ENCODE assay signal across 11 cellular contexts in genomic region chr10:79090134-79090803, GRCh38. TPM values are rescaled to one million over a fixed set of nuclear protein-coding genes. Genes with fewer than 3 reads are reported as not detected.
DNase-seq lines count a peak whose midpoint lies in the region; ATAC-seq, FAIRE-seq and TF ChIP-seq lines count a peak whose summit lies in the region.
"Had no signal": no experiment of that assay in that cellular context is flagged by ENCODE, and none has a peak within 500 bp of the region (broad histone marks: within the 10 kb centered on the region; RNA-seq: fewer than 3 reads in every experiment).

No MANE protein-coding gene starts in this region.

- H3K4me1 ChIP-seq in GM12878 (ENCODE audit: control insufficient read depth, insufficient read depth, low read length), result peaks cover 21% of the 10 kb centered on the region
- H3K4me1 ChIP-seq in HAP-1, result no peaks in the 10 kb centered on the region; the same call in 1 of the 2 replicates

- H3K27me3 ChIP-seq in GM12878 (replicated peaks in 1 of 2; ENCODE audit: control insufficient read depth in 2 of 2, insufficient read depth in 2 of 2, low read length in 1 of 2), result peaks cover 0 to 2% of the 10 kb centered on the region in 2 experiments; a peak in 1 of 4 replicates
- no peaks in the 10 kb centered on the region for H3K27me3 ChIP-seq in HAP-1 (ENCODE audit: low read depth)

- FAIRE-seq in GM12878 (lab: Jason Lieb, UNC), result no peak
- FAIRE-seq: bronchial epithelial cell had no signal

- no peaks in the 10 kb centered on the region for H3K79me2 ChIP-seq in GM12878 (ENCODE audit: control insufficient read depth, insufficient read depth, low read length)

- H3K4me2 ChIP-seq in GM12878 (ENCODE audit: control insufficient read depth, insufficient read depth), result no peak overlapping the region; the same call in 1 of the 2 replicates

- no peaks in the 10 kb centered on the region for H3K27me3 Mint-ChIP-seq in stimulated activated naive CD8-positive, alpha-beta T cell treated with anti-CD3 and anti-CD28 coated beads, Interleukin-15, amount 100 ng/mL, for 72 hours

- H4K20me1 ChIP-seq in GM12878 (ENCODE audit: control insufficient read depth, insufficient read depth), result no peaks in the 10 kb centered on the region

- SMC1A ChIA-PET in GM12878 (lab: Charles Lee; ENCODE audit: uncharacterized antibody, unreplicated experiment), result interaction anchor here (1.2 kb wide), 1 partner anchor 13 kb away, joined by 3 read pairs; no protein-coding TSS in a partner anchor

- BruUV-seq in GM12878 (replicated peaks; lab: Mats Ljungman, UMichigan), result no TSS peak

- TF ChIP-seq RAD21 in GM12878 (IDR thresholded peaks at IDR 0.05; ENCODE audit: insufficient read depth, low read depth, low read length), result no peak

- 6% methylated on average over 6 of the region's 6 CpGs for WGBS in GM12878 (ENCODE audit: insufficient coverage, insufficient replicate concordance, low lambda C conversion rate, missing lambda C conversion rate)

- H2AFZ ChIP-seq in GM12878 (ENCODE audit: control insufficient read depth, low read depth, low read length), result no peak overlapping the region

- RAD21 ChIA-PET in GM12878 (lab: Charles Lee; ENCODE audit: unreplicated experiment), result no interaction called here

- ATAC-seq in GM12878 (0 out of 3 replicates have a peak, but pooled peaks have one; percentile 31), HG03135 (IDR thresholded peaks at IDR 0.05; ENCODE audit: unreplicated experiment) (no peak)
- ATAC-seq in stimulated activated naive CD8-positive, alpha-beta T cell treated with anti-CD3 and anti-CD28 coated beads, Interleukin-15, amount 100 ng/mL, for 72 hours, result peak; percentile 31

- H3K4me3 ChIP-seq in GM12878 (no peak overlapping the region), HAP-1 (no peak overlapping the region)

- TF ChIP-seq EP300 in GM12878 (IDR thresholded peaks at IDR 0.05; ENCODE audit: borderline replicate concordance in 1 of 2, control insufficient read depth in 1 of 2, low read depth in 2 of 2, low read length in 2 of 2), result no peak

- intact Hi-C loops in GM12878 (cut with micrococcal nuclease; ENCODE audit: unreplicated experiment), result no loop called here

- no peak overlapping the region for H3K27ac ChIP-seq in GM12878 (ENCODE audit: control insufficient read depth, insufficient read depth)

- H3K9ac ChIP-seq in GM12878 (ENCODE audit: control insufficient read depth, insufficient read depth, low read length), result no peak overlapping the region

- no peaks in the 10 kb centered on the region for H3K9me3 Mint-ChIP-seq in stimulated activated naive CD8-positive, alpha-beta T cell treated with anti-CD3 and anti-CD28 coated beads, Interleukin-15, amount 100 ng/mL, for 72 hours

- in situ Hi-C loops in GM12878 (cut with MboI), result no loop called here
- in situ Hi-C loops in HAP-1 (cut with MboI; ENCODE audit: low sequenced_read_pairs), result loop anchor here (25.0 kb wide), 1 partner anchor 1053 kb away; the partner anchor contains the start of genes POLR3A and RPS24

- H3K9me3 ChIP-seq in GM12878 (replicated peaks; ENCODE audit: control insufficient read depth, insufficient read depth, low read length) (no peaks in the 10 kb centered on the region), HAP-1 (no peaks in the 10 kb centered on the region)

- TF ChIP-seq POLR2A in GM12878 (IDR thresholded peaks at IDR 0.05; ENCODE audit: low read depth, low read length), result no peak

- H3K27ac Mint-ChIP-seq in stimulated activated naive CD8-positive, alpha-beta T cell treated with anti-CD3 and anti-CD28 coated beads, Interleukin-15, amount 100 ng/mL, for 72 hours, result no peak overlapping the region

- no peak for TF ChIP-seq CTCF in GM12878 (IDR thresholded peaks at IDR 0.05 in 2 of 3, conservative IDR thresholded peaks at IDR 0.05 in 1 of 3; ENCODE audit: control insufficient read depth in 2 of 3, extremely low read depth in 1 of 3, insufficient read depth in 1 of 3, low read depth in 3 of 3, low read length in 3 of 3)

- no peaks in the 10 kb centered on the region for H3K36me3 ChIP-seq in GM12878 (ENCODE audit: control insufficient read depth in 2 of 2, insufficient read depth in 2 of 2, low read length in 1 of 2)
- no peaks in the 10 kb centered on the region; the same call in 1 of the 2 replicates for H3K36me3 ChIP-seq in HAP-1 (replicated peaks)

- no peak overlapping the region for H3K4me3 Mint-ChIP-seq in stimulated activated naive CD8-positive, alpha-beta T cell treated with anti-CD3 and anti-CD28 coated beads, Interleukin-15, amount 100 ng/mL, for 72 hours

- DNase-seq in NCI-H82 (lab: John Stamatoyannopoulos, UW) (peak; percentile 35), NCI-H82 treated with DMSO at 0.1 percent for 48 hours (lab: John Stamatoyannopoulos, UW; ENCODE audit: unreplicated experiment) (no peak), HK-2 (ENCODE audit: unreplicated experiment) (peak; percentile 39), GM12878 (ENCODE audit: low read depth, low spot score) (no peak), HAP-1 (ENCODE audit: low spot score in 2 of 2) (no peak)
- DNase-seq in stimulated activated naive CD8-positive, alpha-beta T cell treated with anti-CD3 and anti-CD28 coated beads, Interleukin-15, amount 100 ng/mL, for 72 hours, result no peak
- no peak for DNase-seq in activated CD8-positive, alpha-beta memory T cell treated with anti-CD3 and anti-CD28 coated beads, Interleukin-2, amount 50 U/mL, for 4 hours
- DNase-seq: activated CD4-positive, alpha-beta T cell treated with anti-CD3 and anti-CD28 coated beads for 4 hours; posterior cingulate gyrus had no signal

- CTCF ChIA-PET in GM12878 (lab: Yijun Ruan, JAX), result no interaction called here

- POLR2A ChIA-PET in GM12878 (lab: Charles Lee), result no interaction called here

- peaks cover 50% of the 10 kb centered on the region for H3K4me1 Mint-ChIP-seq in stimulated activated naive CD8-positive, alpha-beta T cell treated with anti-CD3 and anti-CD28 coated beads, Interleukin-15, amount 100 ng/mL, for 72 hours

TF ChIP-seq in GM12878, 131 proteins besides CTCF, POLR2A, EP300 and RAD21:
- TF ChIP-seq SREBF2 (IDR thresholded peaks at IDR 0.05; ENCODE audit: low read length) (no peak), IRF5 (IDR thresholded peaks at IDR 0.05; ENCODE audit: borderline replicate concordance) (no peak), HDAC2 (IDR thresholded peaks at IDR 0.05) (no peak), RUNX3 (IDR thresholded peaks at IDR 0.05; ENCODE audit: low read length) (peak; percentile 29; the same call in 1 of the 2 replicates), TCF7 (IDR thresholded peaks at IDR 0.05; ENCODE audit: borderline replicate concordance) (no peak), STAT1 (conservative IDR thresholded peaks at IDR 0.05) (no peak), PAX5 (IDR thresholded peaks at IDR 0.05; ENCODE audit: borderline replicate concordance, low read depth, low read length) (peak; percentile 85; the same call in 1 of the 2 replicates)

RNA-seq across cellular contexts. Expression of gene ZMIZ1, which starts 21.5 kb away (rescaled TPM):
- total RNA-seq in GM12878 (2013; cell fraction: nucleolus; rRNA removed), result 58.0 and 59.2 TPM in 2 replicates
- total RNA-seq in GM12878 (2014; rRNA removed) (11.6 and 15.6 TPM in 2 replicates), GM12878 (2014; rRNA removed; fragmentation: Illumina TruSeq; extraction: Trizol) (8.8 and 9.3 TPM in 2 replicates), GM12878 (2021) (76.8 and 82.3 TPM in 2 replicates)
- polyA plus RNA-seq in GM12878 (2011; ENCODE audit: low read depth), result 13.1 TPM
- polyA plus RNA-seq in GM12878 (2011; rRNA removed) (3.8 and 6.2 TPM in 2 replicates), GM12878 (2014; fragmentation: Illumina TruSeq; extraction: Trizol) (30.8 and 53.4 TPM in 2 replicates), GM12878 (2014; fragmentation: Nextera tagmentation; extraction: Ambion mirVana) (1 to 10 TPM; 3.1 to 4.5 TPM), GM12878 (2014; rRNA removed) (25.3 and 42.8 TPM in 2 replicates), GM12878 (2016; fragmentation: Nextera tagmentation; extraction: Ambion mirVana) (10 to 100 TPM; 14.6 to 15.3 TPM)
- 10.6 and 15.1 TPM in 2 replicates for polyA plus RNA-seq in GM12878 (2011; cell fraction: cytosol; rRNA removed)
- 38.2 and 62.5 TPM in 2 replicates for polyA plus RNA-seq in GM12878 (2011; cell fraction: nucleus; rRNA removed)
- polyA plus RNA-seq in GM12878 (2012), result 29.9 and 31.2 TPM in 2 replicates
- polyA minus RNA-seq in GM12878 (2011; rRNA and poly(A)+ RNA removed), result 12.3 and 21.0 TPM in 2 replicates
- polyA minus RNA-seq in GM12878 (2011; cell fraction: cytosol; rRNA and poly(A)+ RNA removed), result 19.8 and 25.0 TPM in 2 replicates
- 21.2 and 33.5 TPM in 2 replicates for polyA minus RNA-seq in GM12878 (2011; cell fraction: nucleus; rRNA and poly(A)+ RNA removed)

Comparison
In these comparisons a context has a peak if more than half of its experiments do, and no peak if none do; other contexts are left out.
1. DNase-seq: peak in NCI-H82 (single experiment) and HK-2 (single experiment); none in NCI-H82 treated with DMSO at 0.1 percent for 48 hours (single experiment), GM12878 (single experiment), stimulated activated naive CD8-positive, alpha-beta T cell treated with anti-CD3 and anti-CD28 coated beads, Interleukin-15, amount 100 ng/mL, for 72 hours (0 of 2), activated CD8-positive, alpha-beta memory T cell treated with anti-CD3 and anti-CD28 coated beads, Interleukin-2, amount 50 U/mL, for 4 hours (single experiment) and HAP-1 (0 of 2).